Comparison of ENCODE assay signal across 12 cellular contexts in genomic region chr9:6194934-6195333, GRCh38. TPM values are rescaled to one million over a fixed set of nuclear protein-coding genes. Genes with fewer than 3 reads are reported as not detected.
DNase-seq lines count a peak whose midpoint lies in the region; ATAC-seq, FAIRE-seq and TF ChIP-seq lines count a peak whose summit lies in the region.
"Had no signal": no experiment of that assay in that cellular context is flagged by ENCODE, and none has a peak within 500 bp of the region (broad histone marks: within the 10 kb centered on the region; RNA-seq: fewer than 3 reads in every experiment).

No MANE protein-coding gene starts in this region.

- intact Hi-C loops in HepG2 (cut with micrococcal nuclease; ENCODE audit: unreplicated experiment): loop anchor here (1.0 to 5.0 kb wide), 2 partner anchors 138 to 309 kb away; no protein-coding TSS in a partner anchor
- intact Hi-C loops in right lobe of liver (cut with DNase I): no loop called here
- intact Hi-C loops in left colon (cut with DNase I, micrococcal nuclease): loop anchor here in 1 of 2 donors (5.0 kb wide), 1 partner anchor 112 kb away; no protein-coding TSS in a partner anchor

- H3K9me3 Mint-ChIP-seq in endothelial cell (ENCODE audit: unreplicated experiment) (no peaks in the 10 kb centered on the region), type B pancreatic cell (no peaks in the 10 kb centered on the region)
- H3K9me3 Mint-ChIP-seq: naive thymus-derived CD8-positive, alpha-beta T cell had no signal

- H3K27ac Mint-ChIP-seq in endothelial cell (ENCODE audit: unreplicated experiment) (no peak overlapping the region), type B pancreatic cell (no peak overlapping the region)
- H3K27ac Mint-ChIP-seq: CD14-positive monocyte; naive thymus-derived CD8-positive, alpha-beta T cell had no signal

- H3K9ac ChIP-seq in HepG2 (ENCODE audit: insufficient read depth, low read depth, low read length): no peak overlapping the region

- CTCF ChIA-PET in HepG2 (lab: Yijun Ruan, JAX; ENCODE audit: low intra/inter-chr PET ratio, low total read pairs): interaction anchor here (5.2 kb wide), 1 partner anchor 111 kb away, joined by 41 read pairs; no protein-coding TSS in a partner anchor

- no peak for TF ChIP-seq POLR2A in HepG2 (IDR thresholded peaks at IDR 0.05; ENCODE audit: insufficient read depth in 1 of 2, low read depth in 2 of 2, low read length in 2 of 2)
- TF ChIP-seq POLR2A in right lobe of liver (IDR thresholded peaks at IDR 0.05): no peak
- no peak for TF ChIP-seq POLR2A in NB4 (IDR thresholded peaks at IDR 0.05; ENCODE audit: extremely low read depth, insufficient read length)

- H3K4me1 Mint-ChIP-seq in endothelial cell (ENCODE audit: unreplicated experiment) (peaks cover 33% of the 10 kb centered on the region), type B pancreatic cell (ENCODE audit: unreplicated experiment) (no peaks in the 10 kb centered on the region)
- H3K4me1 Mint-ChIP-seq: CD14-positive monocyte; naive thymus-derived CD8-positive, alpha-beta T cell had no signal

- H3K27me3 ChIP-seq in HepG2 (ENCODE audit: control insufficient read depth in 1 of 2, insufficient read depth in 2 of 2, low read length in 2 of 2): no peaks in the 10 kb centered on the region; a peak in 1 of 5 replicates
- H3K27me3 ChIP-seq in right lobe of liver: no peaks in the 10 kb centered on the region
- H3K27me3 ChIP-seq: sigmoid colon had no signal

- POLR2A ChIA-PET in HepG2 (lab: Yijun Ruan, JAX): no interaction called here

- H3K9me3 ChIP-seq in HepG2 (ENCODE audit: low read length) (no peaks in the 10 kb centered on the region), right lobe of liver (no peaks in the 10 kb centered on the region)
- H3K9me3 ChIP-seq: sigmoid colon had no signal

- H3K79me2 ChIP-seq in HepG2 (ENCODE audit: insufficient read depth, low read length): no peaks in the 10 kb centered on the region

- in situ Hi-C loops in HepG2 (cut with HindIII; ENCODE audit: extremely low pct_ligation_motif_present, low pct_unique_long_range_greater_than_20kb): loop anchor here (5.0 kb wide), 1 partner anchor 112 kb away; no protein-coding TSS in a partner anchor

- H3K4me2 ChIP-seq in HepG2 (ENCODE audit: low read depth, low read length): no peak overlapping the region

- WGBS in HepG2 (ENCODE audit: low lambda C conversion rate): 5% methylated on average over 1 of the region's 2 CpGs
- 73% methylated on average over 2 of the region's 2 CpGs for WGBS in right lobe of liver (ENCODE audit: insufficient coverage, low coverage, low lambda C conversion rate, missing lambda C conversion rate)

- H2AFZ ChIP-seq in HepG2 (ENCODE audit: low read length): no peak overlapping the region

- TF ChIP-seq EP300 in HepG2 (IDR thresholded peaks at IDR 0.05; ENCODE audit: low read depth in 2 of 2, low read length in 2 of 2) (no peak), HepG2 (CRISPR knock-in tag; IDR thresholded peaks at IDR 0.05; ENCODE audit: borderline replicate concordance) (no peak)

- no peak for TF ChIP-seq RAD21 in HepG2 (CRISPR knock-in tag; IDR thresholded peaks at IDR 0.05)

- H3K4me1 ChIP-seq in HepG2 (ENCODE audit: insufficient read depth, low read length) (no peaks in the 10 kb centered on the region), right lobe of liver (peaks cover 0 to 10% (median 0%) of the 10 kb centered on the region in 4 donors)
- H3K4me1 ChIP-seq: sigmoid colon had no signal

- TF ChIP-seq CTCF in HepG2 (CRISPR knock-in tag; IDR thresholded peaks at IDR 0.05): no peak
- TF ChIP-seq CTCF in right lobe of liver (IDR thresholded peaks at IDR 0.05): peak in 2 of 4 donors; percentile 9 to 13
- peak; percentile 56 for TF ChIP-seq CTCF in NB4 (IDR thresholded peaks at IDR 0.05; ENCODE audit: low read depth, low read length)
- peak; percentile 18 for TF ChIP-seq CTCF in endothelial cell (IDR thresholded peaks at IDR 0.05; ENCODE audit: unreplicated experiment)
- TF ChIP-seq CTCF in type B pancreatic cell (conservative IDR thresholded peaks at IDR 0.05): peak; percentile 57

- H3K36me3 Mint-ChIP-seq in endothelial cell (ENCODE audit: low read depth, unreplicated experiment) (no peaks in the 10 kb centered on the region), type B pancreatic cell (no peaks in the 10 kb centered on the region)
- H3K36me3 Mint-ChIP-seq: CD14-positive monocyte; naive thymus-derived CD8-positive, alpha-beta T cell had no signal

- H3K27ac ChIP-seq in HepG2 (ENCODE audit: extremely low read length, insufficient read depth, low read length): no peak overlapping the region
- no peak overlapping the region for H3K27ac ChIP-seq in right lobe of liver
- H3K27ac ChIP-seq: sigmoid colon had no signal

- DNase-seq in HepG2 (ENCODE audit: low spot score): peak; percentile 3
- no peak for DNase-seq in right lobe of liver
- DNase-seq in NB4 (ENCODE audit: low read depth): no peak
- no peak for DNase-seq in endothelial cell (ENCODE audit: low spot score)
- DNase-seq in type B pancreatic cell (ENCODE audit: extremely low spot score, unreplicated experiment): no peak
- DNase-seq in NCI-H1092 treated with DMSO at 0.1 percent for 48 hours (lab: John Stamatoyannopoulos, UW): no peak
- DNase-seq in left colon: no peak
- DNase-seq: naive thymus-derived CD8-positive, alpha-beta T cell; SIG-M5; sigmoid colon had no signal

- H4K20me1 ChIP-seq in HepG2 (ENCODE audit: insufficient read depth, low read length): no peaks in the 10 kb centered on the region

- no peak overlapping the region for H3K4me3 Mint-ChIP-seq in endothelial cell (ENCODE audit: unreplicated experiment)
- no peak overlapping the region for H3K4me3 Mint-ChIP-seq in type B pancreatic cell
- H3K4me3 Mint-ChIP-seq: CD14-positive monocyte; naive thymus-derived CD8-positive, alpha-beta T cell had no signal

- H3K4me3 ChIP-seq in HepG2 (replicated peaks in 1 of 3; ENCODE audit: insufficient read depth in 1 of 3, low read depth in 2 of 3, low read length in 3 of 3) (no peak overlapping the region), right lobe of liver (no peak overlapping the region), NB4 (ENCODE audit: low read depth, low read length) (no peak overlapping the region)
- H3K4me3 ChIP-seq: sigmoid colon had no signal

- H3K36me3 ChIP-seq in HepG2 (replicated peaks in 1 of 2; ENCODE audit: control insufficient read depth in 1 of 2, insufficient read depth in 2 of 2, low read length in 2 of 2): no peaks in the 10 kb centered on the region
- H3K36me3 ChIP-seq in right lobe of liver: no peaks in the 10 kb centered on the region
- H3K36me3 ChIP-seq: sigmoid colon had no signal

- H3K27me3 Mint-ChIP-seq in endothelial cell (ENCODE audit: unreplicated experiment): peaks cover 2% of the 10 kb centered on the region
- H3K27me3 Mint-ChIP-seq in type B pancreatic cell: no peaks in the 10 kb centered on the region

- no TSS peak for BruUV-seq in HepG2 (replicated peaks; lab: Mats Ljungman, UMichigan)

- ATAC-seq in HepG2 (no peak), right lobe of liver (no peak), left colon (no peak), GM21576 (IDR thresholded peaks at IDR 0.05; ENCODE audit: unreplicated experiment) (no peak)
- ATAC-seq: naive thymus-derived CD8-positive, alpha-beta T cell had no signal

- peak; percentile 21 for FAIRE-seq in HepG2 (lab: Jason Lieb, UNC)

TF ChIP-seq in HepG2, 621 proteins besides CTCF, POLR2A, EP300 and RAD21 (continues in another document):
- no peak for TF ChIP-seq NFE2 (CRISPR knock-in tag; IDR thresholded peaks at IDR 0.05)
- peak; percentile 32; the same call in 1 of the 2 replicates for TF ChIP-seq STAG1 (CRISPR knock-in tag; IDR thresholded peaks at IDR 0.05)
- TF ChIP-seq POGK (CRISPR knock-in tag; conservative IDR thresholded peaks at IDR 0.05): no peak

RNA-seq across cellular contexts. Expression of gene IL33, which starts 20.7 kb away (rescaled TPM):
- total RNA-seq in HepG2 (2016; rRNA removed; fragmentation: Illumina TruSeq; extraction: Trizol): not detected in 2 replicates
- not detected in 2 replicates for total RNA-seq in HepG2 (2016; cell fraction: cytosol; rRNA removed; fragmentation: Illumina TruSeq; extraction: Trizol; ENCODE audit: low read depth)
- not detected in 2 replicates for total RNA-seq in HepG2 (2016; cell fraction: insoluble cytoplasmic fraction; rRNA removed; fragmentation: Illumina TruSeq; extraction: Trizol)
- total RNA-seq in HepG2 (2016; cell fraction: membrane; rRNA removed; fragmentation: Illumina TruSeq; extraction: Trizol): not detected in 2 replicates
- not detected in 2 replicates for total RNA-seq in HepG2 (2016; cell fraction: nucleus; rRNA removed; fragmentation: Illumina TruSeq; extraction: Trizol)
- polyA plus RNA-seq in HepG2 (2011; rRNA removed): 0.03 and 0.05 TPM in 2 replicates
- 0.03 TPM in 1 of 2 replicates, not detected in the other for polyA plus RNA-seq in HepG2 (2011; cell fraction: cytosol; rRNA removed)
- polyA plus RNA-seq in HepG2 (2011; cell fraction: nucleus; rRNA removed): not detected in 2 replicates
- polyA plus RNA-seq in HepG2 (2012): not detected in 2 replicates
- polyA plus RNA-seq in HepG2 (2016; cell fraction: cytosol; fragmentation: Illumina TruSeq; extraction: Trizol; ENCODE audit: low read depth): not detected in 2 replicates
- not detected in 2 replicates for polyA plus RNA-seq in HepG2 (2016; cell fraction: insoluble cytoplasmic fraction; fragmentation: Illumina TruSeq; extraction: Trizol; ENCODE audit: low read depth)
- not detected in 2 replicates for polyA plus RNA-seq in HepG2 (2016; cell fraction: membrane; fragmentation: Illumina TruSeq; extraction: Trizol; ENCODE audit: low read depth)
- polyA plus RNA-seq in HepG2 (2016; cell fraction: nucleus; fragmentation: Illumina TruSeq; extraction: Trizol; ENCODE audit: insufficient read depth, low read depth): not detected in 2 replicates
- 0.26 TPM in 1 of 2 replicates, not detected in the other for polyA minus RNA-seq in HepG2 (2011; rRNA and poly(A)+ RNA removed; ENCODE audit: low replicate concordance)
- polyA minus RNA-seq in HepG2 (2011; cell fraction: cytosol; rRNA and poly(A)+ RNA removed): not detected in 2 replicates
- 0.13 TPM in 1 of 2 replicates, not detected in the other for polyA minus RNA-seq in HepG2 (2011; cell fraction: nucleus; rRNA and poly(A)+ RNA removed)
- total RNA-seq in right lobe of liver: 10 to 100 TPM in 3 of 6 experiments, 1 to 10 TPM in 3; 8.4 to 34.1 (median 10.6) TPM
- total RNA-seq in endothelial cell (ENCODE audit: unreplicated experiment): 0.31 TPM
- 0.67 and 13.3 TPM in 2 replicates for total RNA-seq in type B pancreatic cell (ENCODE audit: low replicate concordance)
- total RNA-seq in left colon: 10 to 100 TPM in 1 of 2 donors, 1 to 10 TPM in 1; 5.3 to 11.4 TPM
- total RNA-seq: naive thymus-derived CD8-positive, alpha-beta T cell had no signal
- polyA plus RNA-seq: CD14-positive monocyte; naive thymus-derived CD8-positive, alpha-beta T cell had no signal
